In genomic region chr20:48601798-48602197, GRCh38 we compare ENCODE assay signal across 13 cellular contexts.
"Had no signal": no experiment of that assay in that cellular context is flagged by ENCODE, and none has a peak within 500 bp of the region (broad histone marks: within the 10 kb centered on the region; RNA-seq: fewer than 3 reads in every experiment).

No MANE protein-coding gene starts in this region.

- DNase-seq: effector memory CD4-positive, alpha-beta T cell; gastrocnemius medialis; heart right ventricle; hypothalamus; kidney glomerular epithelial cell; mammary epithelial cell; naive thymus-derived CD4-positive, alpha-beta T cell; nephron progenitor cell; small intestine; stimulated activated CD4-positive, alpha-beta T cell treated with anti-CD3 and anti-CD28 coated beads, Interleukin-2, amount 100 ng/mL, for 48 hours; stimulated activated naive CD4-positive, alpha-beta T cell treated with Interleukin-2 at 50 U/mL for 16 hours; trophoblast cell had no signal

- H3K36me3 ChIP-seq: gastrocnemius medialis, heart right ventricle, neutrophil had no signal

- H3K4me1 ChIP-seq: gastrocnemius medialis, heart right ventricle had no signal

- H3K27me3 ChIP-seq: neutrophil had no signal

- H3K9me3 ChIP-seq: gastrocnemius medialis, neutrophil had no signal

- H3K27ac ChIP-seq: gastrocnemius medialis, heart right ventricle, neutrophil had no signal

- H3K4me3 ChIP-seq: gastrocnemius medialis, heart right ventricle had no signal
